Comparison of ENCODE assay signal across 19 cellular contexts in genomic region chr1:119636500-119637089, GRCh38. TPM values are rescaled to one million over a fixed set of nuclear protein-coding genes. Genes with fewer than 3 reads are reported as not detected.
A peak's percentile ranks its signal among the peaks of the same experiment; 100 is the strongest.
DNase-seq lines count a peak whose midpoint lies in the region; ATAC-seq, FAIRE-seq and TF ChIP-seq lines count a peak whose summit lies in the region.
"Had no signal": no experiment of that assay in that cellular context is flagged by ENCODE, and none has a peak within 500 bp of the region (broad histone marks: within the 10 kb centered on the region; RNA-seq: fewer than 3 reads in every experiment).

No MANE protein-coding gene starts in this region.

- DNase-seq in HT1080 (ENCODE audit: low read depth) (peak; percentile 46), GM12878 (ENCODE audit: low read depth, low spot score) (no peak), kidney (no peak), NCI-H1092 (lab: John Stamatoyannopoulos, UW) (no peak)
- no peak for DNase-seq in activated naive CD4-positive, alpha-beta T cell treated with anti-CD3 and anti-CD28 coated beads, Interleukin-2, amount 50 U/mL, for 72 hours (ENCODE audit: low spot score in 2 of 2)
- DNase-seq: BE2C; CD4-positive, alpha-beta memory T cell; DMS79; GDM1; Karpas-422; MM.1S; NCI-H1930; NCI-H2171; SIG-M5 had no signal

- H3K27me3 ChIP-seq in GM12878 (replicated peaks in 1 of 2; ENCODE audit: control insufficient read depth in 2 of 2, insufficient read depth in 2 of 2, low read length in 1 of 2) (no peaks in the 10 kb centered on the region), subcutaneous abdominal adipose tissue (ENCODE audit: control insufficient read depth in 5 of 5, insufficient read depth in 4 of 5, low read length in 5 of 5) (no peaks in the 10 kb centered on the region)
- H3K27me3 ChIP-seq: BE2C had no signal

- H3K36me3 ChIP-seq in GM12878 (ENCODE audit: control insufficient read depth in 2 of 2, insufficient read depth in 2 of 2, low read length in 1 of 2) (no peaks in the 10 kb centered on the region), kidney (ENCODE audit: control insufficient read depth in 1 of 2, insufficient read depth in 2 of 2, low read length in 2 of 2) (no peaks in the 10 kb centered on the region), subcutaneous abdominal adipose tissue (ENCODE audit: control insufficient read depth in 5 of 5, insufficient read depth in 5 of 5, low read length in 5 of 5) (no peaks in the 10 kb centered on the region)
- H3K36me3 ChIP-seq: BE2C had no signal

- FAIRE-seq in GM12878 (lab: Jason Lieb, UNC) (no peak), kidney (lab: Jason Lieb, UNC) (no peak)
- FAIRE-seq: H1, RCC 7860 had no signal

- H2AFZ ChIP-seq in GM12878 (ENCODE audit: control insufficient read depth, low read depth, low read length), result no peak overlapping the region

- peaks cover 13% of the 10 kb centered on the region for H3K4me1 ChIP-seq in GM12878 (ENCODE audit: control insufficient read depth, insufficient read depth, low read length)
- peaks cover 40 to 70% of the 10 kb centered on the region in 2 donors for H3K4me1 ChIP-seq in kidney (ENCODE audit: control insufficient read depth in 1 of 2, insufficient read depth in 1 of 2, low read depth in 1 of 2, low read length in 2 of 2)
- H3K4me1 ChIP-seq in subcutaneous abdominal adipose tissue (ENCODE audit: control insufficient read depth in 5 of 5, insufficient read depth in 5 of 5, low read length in 5 of 5), result peaks cover 5 to 42% (median 36%) of the 10 kb centered on the region in 5 donors

- TF ChIP-seq RAD21 in GM12878 (IDR thresholded peaks at IDR 0.05; ENCODE audit: insufficient read depth, low read depth, low read length), result no peak

- CTCF ChIA-PET in GM12878 (lab: Yijun Ruan, JAX), result interaction anchor here (1.2 kb wide), 1 partner anchor 25 kb away, joined by 3 read pairs; no protein-coding TSS in a partner anchor

- H3K9me3 Mint-ChIP-seq in activated naive CD4-positive, alpha-beta T cell treated with anti-CD3 and anti-CD28 coated beads, Interleukin-2, amount 50 U/mL, for 72 hours, result no peaks in the 10 kb centered on the region
- H3K9me3 Mint-ChIP-seq: HFFc6 had no signal

- H3K27ac ChIP-seq in GM12878 (ENCODE audit: control insufficient read depth, insufficient read depth) (no peak overlapping the region), kidney (ENCODE audit: low read depth in 2 of 2, low read length in 2 of 2) (peak overlapping the region; percentile 26 to 38), subcutaneous abdominal adipose tissue (ENCODE audit: low read depth, low read length) (peak overlapping the region; percentile 58)

- TF ChIP-seq CTCF in GM12878 (IDR thresholded peaks at IDR 0.05 in 2 of 3, conservative IDR thresholded peaks at IDR 0.05 in 1 of 3; ENCODE audit: control insufficient read depth in 2 of 3, extremely low read depth in 1 of 3, insufficient read depth in 1 of 3, low read depth in 3 of 3, low read length in 3 of 3), result no peak
- no peak for TF ChIP-seq CTCF in kidney (IDR thresholded peaks at IDR 0.05; ENCODE audit: borderline replicate concordance, extremely low read depth, insufficient read depth)

- H3K9ac ChIP-seq in GM12878 (ENCODE audit: control insufficient read depth, insufficient read depth, low read length) (no peak overlapping the region), kidney (ENCODE audit: low read length in 2 of 2) (no peak overlapping the region), subcutaneous abdominal adipose tissue (ENCODE audit: low read length in 5 of 5) (no peak overlapping the region)

- POLR2A ChIA-PET in GM12878 (lab: Charles Lee), result no interaction called here

- H3K4me3 ChIP-seq in GM12878 (no peak overlapping the region), kidney (ENCODE audit: low read length in 2 of 2) (no peak overlapping the region), subcutaneous abdominal adipose tissue (ENCODE audit: low read depth in 1 of 5, low read length in 5 of 5) (no peak overlapping the region)

- H3K9me3 ChIP-seq in GM12878 (replicated peaks; ENCODE audit: control insufficient read depth, insufficient read depth, low read length) (no peaks in the 10 kb centered on the region; the same call in 2 of the 3 replicates), kidney (ENCODE audit: control insufficient read depth in 1 of 2, low read length in 2 of 2) (no peaks in the 10 kb centered on the region), subcutaneous abdominal adipose tissue (ENCODE audit: control insufficient read depth in 5 of 5, low read length in 5 of 5) (no peaks in the 10 kb centered on the region)
- H3K9me3 ChIP-seq: BE2C had no signal

- no peak for TF ChIP-seq POLR2A in GM12878 (IDR thresholded peaks at IDR 0.05; ENCODE audit: low read depth, low read length)

- SMC1A ChIA-PET in GM12878 (lab: Charles Lee; ENCODE audit: uncharacterized antibody, unreplicated experiment), result interaction anchor here (1.0 to 2.2 kb wide), 2 partner anchors 14 to 21 kb away, joined by 3 to 5 read pairs; no protein-coding TSS in a partner anchor

- TF ChIP-seq EP300 in GM12878 (IDR thresholded peaks at IDR 0.05; ENCODE audit: borderline replicate concordance in 1 of 2, control insufficient read depth in 1 of 2, low read depth in 2 of 2, low read length in 2 of 2), result no peak

- no TSS peak for BruUV-seq in GM12878 (replicated peaks; lab: Mats Ljungman, UMichigan)

- H3K36me3 Mint-ChIP-seq in activated naive CD4-positive, alpha-beta T cell treated with anti-CD3 and anti-CD28 coated beads, Interleukin-2, amount 50 U/mL, for 72 hours, result peaks cover 0 to 8% of the 10 kb centered on the region in 2 donors
- H3K36me3 Mint-ChIP-seq: CD4-positive, alpha-beta memory T cell had no signal

- intact Hi-C loops in GM12878 (cut with micrococcal nuclease; ENCODE audit: unreplicated experiment), result no loop called here
- intact Hi-C loops in kidney (cut with DNase I), result no loop called here

- 0 out of 3 replicates have a peak, but pooled peaks have one; percentile 16 for ATAC-seq in GM12878
- no peak for ATAC-seq in HG03135 (IDR thresholded peaks at IDR 0.05; ENCODE audit: unreplicated experiment)
- ATAC-seq in activated naive CD4-positive, alpha-beta T cell treated with anti-CD3 and anti-CD28 coated beads, Interleukin-2, amount 50 U/mL, for 72 hours, result no peak

- 62% methylated on average over 3 of the region's 3 CpGs for WGBS in GM12878 (ENCODE audit: insufficient coverage, insufficient replicate concordance, low lambda C conversion rate, missing lambda C conversion rate)

- H3K79me2 ChIP-seq in GM12878 (ENCODE audit: control insufficient read depth, insufficient read depth, low read length), result no peaks in the 10 kb centered on the region

- RAD21 ChIA-PET in GM12878 (lab: Charles Lee; ENCODE audit: unreplicated experiment), result no interaction called here

- no peak overlapping the region for H3K27ac Mint-ChIP-seq in activated naive CD4-positive, alpha-beta T cell treated with anti-CD3 and anti-CD28 coated beads, Interleukin-2, amount 50 U/mL, for 72 hours
- H3K27ac Mint-ChIP-seq: CD4-positive, alpha-beta memory T cell; HFFc6 had no signal

- in situ Hi-C loops in GM12878 (cut with MboI), result no loop called here

- no peaks in the 10 kb centered on the region for H4K20me1 ChIP-seq in GM12878 (ENCODE audit: control insufficient read depth, insufficient read depth)

- no peak overlapping the region for H3K4me2 ChIP-seq in GM12878 (ENCODE audit: control insufficient read depth, insufficient read depth)

TF ChIP-seq in GM12878, 131 proteins besides CTCF, POLR2A, EP300 and RAD21:
- TF ChIP-seq USF1 (IDR thresholded peaks at IDR 0.05; ENCODE audit: borderline replicate concordance, extremely low read length, insufficient read depth, low read depth, low read length) (no peak), HDAC2 (IDR thresholded peaks at IDR 0.05) (no peak), TCF3 (IDR thresholded peaks at IDR 0.05; ENCODE audit: borderline replicate concordance, insufficient read depth, low read depth, low read length) (no peak), BRCA1 (IDR thresholded peaks at IDR 0.05; ENCODE audit: low read depth, low read length) (no peak), IKZF1 (conservative IDR thresholded peaks at IDR 0.05) (no peak), RFX5 (IDR thresholded peaks at IDR 0.05; ENCODE audit: low read depth, low read length) (no peak), ZSCAN29 (IDR thresholded peaks at IDR 0.05) (no peak), SMC3 (IDR thresholded peaks at IDR 0.05; ENCODE audit: borderline replicate concordance, low read length) (no peak), HDAC6 (IDR thresholded peaks at IDR 0.05; ENCODE audit: unreplicated experiment) (no peak), TCF7 (IDR thresholded peaks at IDR 0.05; ENCODE audit: borderline replicate concordance) (no peak)

RNA-seq across cellular contexts. Expression of gene ZNF697, which starts 11.5 kb away (rescaled TPM):
- total RNA-seq in HT1080 (2014; rRNA removed; shearing (Covaris generic)), result 16.2 and 17.6 TPM in 2 replicates
- 17.3 and 20.9 TPM in 2 replicates for polyA plus RNA-seq in HT1080 (2015; cell fraction: cytosol; rRNA removed)
- polyA plus RNA-seq in HT1080 (2015; cell fraction: nucleus; rRNA removed), result 27.0 and 33.5 TPM in 2 replicates
- total RNA-seq in GM12878 (2013; cell fraction: nucleolus; rRNA removed), result 1.7 and 2.1 TPM in 2 replicates
- 3.9 and 4.3 TPM in 2 replicates for total RNA-seq in GM12878 (2014; rRNA removed)
- 3.7 and 3.8 TPM in 2 replicates for total RNA-seq in GM12878 (2014; rRNA removed; fragmentation: Illumina TruSeq; extraction: Trizol)
- total RNA-seq in GM12878 (2021), result 4.8 and 5.9 TPM in 2 replicates
- polyA plus RNA-seq in GM12878 (2011; ENCODE audit: low read depth), result 0.50 TPM
- polyA plus RNA-seq in GM12878 (2011; rRNA removed), result 3.4 and 4.8 TPM in 2 replicates
- 1.9 and 2.0 TPM in 2 replicates for polyA plus RNA-seq in GM12878 (2011; cell fraction: cytosol; rRNA removed)
- 3.5 and 5.1 TPM in 2 replicates for polyA plus RNA-seq in GM12878 (2011; cell fraction: nucleus; rRNA removed)
- 0.60 and 1.0 TPM in 2 replicates for polyA plus RNA-seq in GM12878 (2012)
- 2.8 and 3.7 TPM in 2 replicates for polyA plus RNA-seq in GM12878 (2014; fragmentation: Illumina TruSeq; extraction: Trizol)
- under 1 TPM; 0.74 to 0.99 TPM for polyA plus RNA-seq in GM12878 (2014; fragmentation: Nextera tagmentation; extraction: Ambion mirVana)
- 2.4 and 3.1 TPM in 2 replicates for polyA plus RNA-seq in GM12878 (2014; rRNA removed)
- under 1 TPM; 0.48 to 0.60 TPM for polyA plus RNA-seq in GM12878 (2016; fragmentation: Nextera tagmentation; extraction: Ambion mirVana)
- polyA minus RNA-seq in GM12878 (2011; rRNA and poly(A)+ RNA removed), result 4.3 and 4.5 TPM in 2 replicates
- polyA minus RNA-seq in GM12878 (2011; cell fraction: cytosol; rRNA and poly(A)+ RNA removed), result 2.2 and 2.9 TPM in 2 replicates
- polyA minus RNA-seq in GM12878 (2011; cell fraction: nucleus; rRNA and poly(A)+ RNA removed), result 3.9 and 6.5 TPM in 2 replicates
- 8.3 TPM for total RNA-seq in kidney
- polyA plus RNA-seq in kidney (ENCODE audit: insufficient read depth, low read depth, low replicate concordance), result 4.1 TPM
- under 1 TPM; 0.09 to 0.70 TPM for total RNA-seq in activated naive CD4-positive, alpha-beta T cell treated with anti-CD3 and anti-CD28 coated beads, Interleukin-2, amount 50 U/mL, for 72 hours
- polyA plus RNA-seq: CD4-positive, alpha-beta memory T cell had no signal
